ENCODE assay signal across 8 cellular contexts in genomic region chr11:62665630-62666258, GRCh38. TPM values are rescaled to one million over a fixed set of nuclear protein-coding genes. Genes with fewer than 3 reads are reported as not detected.
A peak's percentile ranks its signal among the peaks of the same experiment; 100 is the strongest.
DNase-seq lines count a peak whose midpoint lies in the region; ATAC-seq and TF ChIP-seq lines count a peak whose summit lies in the region.

No MANE protein-coding gene starts in this region.

- H4K20me1 ChIP-seq in Karpas-422 (ENCODE audit: insufficient read depth, low read depth, low read length), result no peaks in the 10 kb centered on the region; the same call in 1 of the 2 replicates

- H3K27ac Mint-ChIP-seq in CD4-positive, alpha-beta T cell, result peak overlapping the region; percentile 96
- peak overlapping the region; percentile 90 for H3K27ac Mint-ChIP-seq in memory B cell

- no peak for TF ChIP-seq CTCF in CD4-positive, alpha-beta T cell (IDR thresholded peaks at IDR 0.05)
- no peak for TF ChIP-seq CTCF in GM10266 (IDR thresholded peaks at IDR 0.05; ENCODE audit: control insufficient read depth, insufficient read depth, low read depth, missing control alignments)

- CTCF ChIA-PET in CD4-positive, alpha-beta T cell (lab: Charles Lee), result interaction anchor here (0.8 to 1.9 kb wide), 10 partner anchors 8 to 241 kb away, joined by 3 to 7 read pairs (median 4); partner anchors contain the start of genes B3GAT3, GANAB, INTS5 and TUT1

- peaks cover 58% of the 10 kb centered on the region for H3K79me2 ChIP-seq in Karpas-422 (ENCODE audit: low read length)

- no peaks in the 10 kb centered on the region for H3K27me3 ChIP-seq in CD4-positive, alpha-beta T cell (ENCODE audit: control insufficient read depth, insufficient read depth, low read length)
- H3K27me3 ChIP-seq in Karpas-422 (ENCODE audit: low read length), result no peaks in the 10 kb centered on the region

- peak overlapping the region; percentile 99 for H3K4me3 Mint-ChIP-seq in CD4-positive, alpha-beta T cell
- peak overlapping the region; percentile 91 for H3K4me3 Mint-ChIP-seq in memory B cell

- peak overlapping the region; percentile 100 for H3K9ac ChIP-seq in Karpas-422 (ENCODE audit: low read length)

- DNase-seq in CD4-positive, alpha-beta T cell, result peak; percentile 31 to 65 (median 48)
- DNase-seq in Karpas-422 (peak; percentile 81), dermis blood vessel endothelial cell (peak; percentile 77), memory B cell (ENCODE audit: low spot score in 2 of 2) (peak in 1 of 2 donors; percentile 47), GM10266 (ENCODE audit: extremely low spot score) (no peak)
- peak; percentile 45 to 49 for DNase-seq in activated CD4-positive, alpha-beta T cell treated with anti-CD3 and anti-CD28 coated beads, Interleukin-2, amount 50 U/mL, for 24 hours (ENCODE audit: low read depth in 1 of 2, low spot score in 1 of 2)
- DNase-seq in stimulated activated CD8-positive, alpha-beta memory T cell treated with anti-CD3 and anti-CD28 coated beads, Interleukin-4, amount 100 ng/mL, for 24 hours (ENCODE audit: low read depth), result peak; percentile 58

- H3K36me3 ChIP-seq in Karpas-422 (ENCODE audit: insufficient read depth, low read length), result peaks cover 17% of the 10 kb centered on the region

- peak; percentile 28 for ATAC-seq in CD4-positive, alpha-beta T cell (ENCODE audit: poor library complexity)
- ATAC-seq in GM21528 (IDR thresholded peaks at IDR 0.05; ENCODE audit: low FRiP score, unreplicated experiment) (peak; percentile 16), memory B cell (ENCODE audit: low read depth) (peak; percentile 26)

- peaks cover 36% of the 10 kb centered on the region for H3K4me1 Mint-ChIP-seq in CD4-positive, alpha-beta T cell (ENCODE audit: low read depth)
- H3K4me1 Mint-ChIP-seq in memory B cell, result peaks cover 18% of the 10 kb centered on the region

- peaks cover 40% of the 10 kb centered on the region for H3K4me1 ChIP-seq in Karpas-422 (ENCODE audit: low read length)

- H3K9me3 Mint-ChIP-seq in CD4-positive, alpha-beta T cell, result no peaks in the 10 kb centered on the region
- no peaks in the 10 kb centered on the region for H3K9me3 Mint-ChIP-seq in memory B cell

- no peaks in the 10 kb centered on the region for H3K9me2 ChIP-seq in Karpas-422 (replicated peaks; ENCODE audit: insufficient read depth, low read length)

- no peaks in the 10 kb centered on the region for H3K9me3 ChIP-seq in CD4-positive, alpha-beta T cell (ENCODE audit: control insufficient read depth, low read length)
- H3K9me3 ChIP-seq in Karpas-422 (ENCODE audit: low read length), result no peaks in the 10 kb centered on the region

- no peaks in the 10 kb centered on the region for H3K27me3 Mint-ChIP-seq in CD4-positive, alpha-beta T cell
- H3K27me3 Mint-ChIP-seq in memory B cell, result no peaks in the 10 kb centered on the region

- intact Hi-C loops in CD4-positive, alpha-beta T cell (cut with DNase I, micrococcal nuclease), result loop anchor here (1.0 to 10.0 kb wide), 3 partner anchors 12 to 871 kb away; partner anchors contain the start of genes INTS5 (in 2 of the 2), FEN1 (in 1 of the 2) and TMEM258 (in 1 of the 2)

- peaks cover 39% of the 10 kb centered on the region for H3K36me3 Mint-ChIP-seq in CD4-positive, alpha-beta T cell (ENCODE audit: low read depth)
- H3K36me3 Mint-ChIP-seq in memory B cell, result peaks cover 2% of the 10 kb centered on the region

- H3K4me3 ChIP-seq in Karpas-422 (ENCODE audit: low read length), result peak overlapping the region; percentile 100

- peak overlapping the region; percentile 76 for H3K4me2 ChIP-seq in Karpas-422 (ENCODE audit: low read depth, low read length, poor library complexity, severe bottlenecking)

- POLR2A ChIA-PET in CD4-positive, alpha-beta T cell (lab: Charles Lee), result interaction anchor here (0.6 to 5.3 kb wide), 43 partner anchors 10 to 241 kb away, joined by 3 to 170 read pairs (median 7); partner anchors contain the start of genes B3GAT3, BSCL2, EEF1G and EML3

- H3K27ac ChIP-seq in CD4-positive, alpha-beta T cell (ENCODE audit: low read depth, low read length), result peak overlapping the region; percentile 88
- peak overlapping the region; percentile 88 for H3K27ac ChIP-seq in Karpas-422 (ENCODE audit: low read length)

- H2AFZ ChIP-seq in Karpas-422 (ENCODE audit: low read length), result no peak overlapping the region

RNA-seq across cellular contexts. Expression of gene CSKMT, which starts 0.6 kb away (rescaled TPM):
- 10 to 100 TPM; 17.8 to 18.8 TPM for total RNA-seq in CD4-positive, alpha-beta T cell
- total RNA-seq in Karpas-422 (2014; rRNA removed; shearing (Covaris generic); ENCODE audit: low replicate concordance), result 4.5 and 8.2 TPM in 2 replicates
- 5.2 and 5.8 TPM in 2 replicates for total RNA-seq in dermis blood vessel endothelial cell

RNA-seq across cellular contexts. Expression of gene C11orf98, which starts 0.7 kb away (rescaled TPM):
- total RNA-seq in CD4-positive, alpha-beta T cell, result 10 to 100 TPM; 14.3 to 18.5 TPM
- total RNA-seq in Karpas-422 (2014; rRNA removed; shearing (Covaris generic); ENCODE audit: low replicate concordance), result 83.6 and 158 TPM in 2 replicates
- 27.5 and 28.6 TPM in 2 replicates for total RNA-seq in dermis blood vessel endothelial cell

RNA-seq across cellular contexts. Expression of gene UQCC3, which starts 5.7 kb away (rescaled TPM):
- total RNA-seq in CD4-positive, alpha-beta T cell, result 1 to 10 TPM; 1.5 to 2.3 TPM
- 13.9 and 27.3 TPM in 2 replicates for total RNA-seq in Karpas-422 (2014; rRNA removed; shearing (Covaris generic); ENCODE audit: low replicate concordance)
- 5.0 and 6.1 TPM in 2 replicates for total RNA-seq in dermis blood vessel endothelial cell

RNA-seq across cellular contexts. Expression of gene LBHD1, which starts 6.3 kb away (rescaled TPM):
- 10 to 100 TPM; 10.4 to 10.5 TPM for total RNA-seq in CD4-positive, alpha-beta T cell
- 18.4 and 28.8 TPM in 2 replicates for total RNA-seq in Karpas-422 (2014; rRNA removed; shearing (Covaris generic); ENCODE audit: low replicate concordance)
- 2.5 and 3.6 TPM in 2 replicates for total RNA-seq in dermis blood vessel endothelial cell

RNA-seq across cellular contexts. Expression of gene INTS5, which starts 12.6 kb away (rescaled TPM):
- total RNA-seq in CD4-positive, alpha-beta T cell, result 10 to 100 TPM; 16.3 TPM
- total RNA-seq in Karpas-422 (2014; rRNA removed; shearing (Covaris generic); ENCODE audit: low replicate concordance), result 17.4 and 26.0 TPM in 2 replicates
- 29.6 and 38.0 TPM in 2 replicates for total RNA-seq in dermis blood vessel endothelial cell
